Comparison of ENCODE assay signal across 8 cellular contexts in the genomic region with DNA sequence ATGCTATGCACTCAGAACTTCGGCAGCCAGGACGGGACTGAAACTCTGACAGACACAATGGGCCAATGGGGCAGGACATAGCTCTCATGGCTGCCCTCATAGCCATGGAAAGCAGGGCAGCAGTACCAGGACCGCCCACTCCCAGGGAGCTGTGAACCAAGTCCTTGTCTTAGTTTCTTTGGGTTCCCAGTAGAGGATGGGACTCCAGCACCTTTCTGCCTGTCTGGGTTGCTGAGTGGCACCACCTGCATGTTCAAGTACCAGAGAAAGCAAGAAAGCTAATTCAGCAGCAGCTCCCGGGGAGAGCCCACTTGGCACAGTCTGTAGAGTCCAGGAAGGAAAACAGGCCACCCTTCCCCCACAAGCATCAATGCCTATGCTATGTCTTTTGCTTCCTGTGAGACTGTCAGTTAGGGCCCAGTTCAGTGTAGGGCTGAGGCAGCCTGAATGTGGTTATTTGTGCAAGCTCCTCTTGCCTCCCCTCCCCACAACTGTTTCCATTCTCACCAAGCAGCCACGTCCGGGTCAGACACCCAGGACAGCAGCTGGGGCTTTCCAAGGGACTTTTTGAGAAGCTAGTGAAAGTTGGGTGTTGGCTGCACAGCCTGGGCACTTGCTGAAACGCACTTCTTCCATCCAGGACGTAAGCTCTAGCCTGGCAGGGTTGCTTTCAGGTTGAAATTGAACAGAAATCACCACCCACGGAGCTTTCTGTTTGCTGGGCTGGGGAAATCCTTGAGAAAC. TPM values are rescaled to one million over a fixed set of nuclear protein-coding genes. Genes with fewer than 3 reads are reported as not detected.
A peak's percentile ranks its signal among the peaks of the same experiment; 100 is the strongest.
DNase-seq lines count a peak whose midpoint lies in the region; ATAC-seq and TF ChIP-seq lines count a peak whose summit lies in the region.

No MANE protein-coding gene starts in this region.

- H3K9ac ChIP-seq in BLaER1, result peak overlapping the region; percentile 91

- H3K27ac ChIP-seq in BLaER1 (peak overlapping the region; percentile 100), gastroesophageal sphincter (no peak overlapping the region)

- intact Hi-C loops in Caco-2 (cut with micrococcal nuclease; ENCODE audit: unreplicated experiment), result no loop called here

- H3K4me1 Mint-ChIP-seq in Caco-2 (ENCODE audit: low read depth, unreplicated experiment), result no peaks in the 10 kb centered on the region

- H3K9me3 ChIP-seq in BLaER1, result no peaks in the 10 kb centered on the region
- no peaks in the 10 kb centered on the region for H3K9me3 ChIP-seq in gastroesophageal sphincter
- H3K9me3 ChIP-seq in Caco-2, result no peaks in the 10 kb centered on the region

- POLR2A ChIA-PET in Caco-2 (lab: Charles Lee), result interaction anchor here (0.6 to 1.2 kb wide), 3 partner anchors 8 to 73 kb away, joined by 4 to 5 read pairs (median 4); partner anchors contain the start of genes RNF43 and SUPT4H1

- H4K20me1 ChIP-seq in BLaER1, result peaks cover 25% of the 10 kb centered on the region

- H3K27me3 ChIP-seq in BLaER1, result no peaks in the 10 kb centered on the region
- H3K27me3 ChIP-seq in gastroesophageal sphincter, result no peaks in the 10 kb centered on the region
- H3K27me3 ChIP-seq in Caco-2 (replicated peaks; ENCODE audit: control insufficient read depth, insufficient read depth, low read length), result no peaks in the 10 kb centered on the region

- H3K4me1 ChIP-seq in BLaER1, result peaks cover 97% of the 10 kb centered on the region
- H3K4me1 ChIP-seq in gastroesophageal sphincter, result peaks cover 0 to 17% (median 0%) of the 10 kb centered on the region in 3 donors
- peaks cover 2% of the 10 kb centered on the region; the same call in 1 of the 2 replicates for H3K4me1 ChIP-seq in Caco-2

- H3K36me3 Mint-ChIP-seq in Caco-2 (ENCODE audit: insufficient read depth, unreplicated experiment), result peaks cover 94% of the 10 kb centered on the region

- BruUV-seq in Caco-2 (replicated peaks; lab: Mats Ljungman, UMichigan), result no TSS peak

- H3K4me3 ChIP-seq in BLaER1 (peak overlapping the region; percentile 65), gastroesophageal sphincter (no peak overlapping the region), Caco-2 (ENCODE audit: low read depth, low read length) (no peak overlapping the region)

- CTCF ChIA-PET in Caco-2 (lab: Charles Lee), result interaction anchor here (1.1 to 1.4 kb wide), 2 partner anchors 27 to 73 kb away, joined by 5 read pairs; partner anchors contain the start of gene RNF43

- no peak for TF ChIP-seq POLR2A in gastroesophageal sphincter (IDR thresholded peaks at IDR 0.05)

- H3K36me3 ChIP-seq in BLaER1 (peaks cover 71% of the 10 kb centered on the region), gastroesophageal sphincter (peaks cover 0 to 61% of the 10 kb centered on the region in 2 donors), Caco-2 (ENCODE audit: control insufficient read depth, insufficient read depth, low read length) (peaks cover 9% of the 10 kb centered on the region)

- TF ChIP-seq CTCF in gastroesophageal sphincter (IDR thresholded peaks at IDR 0.05), result no peak
- TF ChIP-seq CTCF in Caco-2 (IDR thresholded peaks at IDR 0.05; ENCODE audit: insufficient read depth in 1 of 2, low read depth in 1 of 2, low read length in 1 of 2, severe bottlenecking in 1 of 2, unreplicated experiment in 1 of 2), result no peak

- WGBS in gastroesophageal sphincter (ENCODE audit: low coverage in 1 of 2), 2 donors, result 10% methylated on average over 5 of the region's 9 CpGs; no CpG with 5 or more reads in 1 of the 2 donors

- no peak overlapping the region for H3K4me3 Mint-ChIP-seq in Caco-2 (ENCODE audit: unreplicated experiment)

- no peak overlapping the region for H3K27ac Mint-ChIP-seq in Caco-2 (ENCODE audit: unreplicated experiment)

- H3K4me2 ChIP-seq in BLaER1, result peak overlapping the region; percentile 96

- peak; percentile 93 for DNase-seq in activated CD4-positive, alpha-beta T cell treated with anti-CD3 and anti-CD28 coated beads for 48 hours
- peak; percentile 77 to 78 for DNase-seq in stimulated activated CD8-positive, alpha-beta memory T cell treated with anti-CD3 and anti-CD28 coated beads, Interleukin-2, amount 100 ng/mL, for 1 hour (ENCODE audit: low read depth in 2 of 2)
- DNase-seq in NCI-H1694 treated with DMSO at 0.1 percent for 48 hours (lab: John Stamatoyannopoulos, UW) (no peak), Caco-2 (no peak)

- TF ChIP-seq EP300 in gastroesophageal sphincter (IDR thresholded peaks at IDR 0.05), result no peak

- H3K9me3 Mint-ChIP-seq in Caco-2 (ENCODE audit: unreplicated experiment), result no peaks in the 10 kb centered on the region

- H3K27me3 Mint-ChIP-seq in Caco-2 (ENCODE audit: insufficient read depth, unreplicated experiment), result no peaks in the 10 kb centered on the region

- ATAC-seq in GM19455 (IDR thresholded peaks at IDR 0.05; ENCODE audit: unreplicated experiment), result peak; percentile 79
- peak; percentile 79 for ATAC-seq in HG03571 (IDR thresholded peaks at IDR 0.05; ENCODE audit: unreplicated experiment)
- peak; percentile 18 for ATAC-seq in gastroesophageal sphincter

RNA-seq across cellular contexts. Expression of gene SUPT4H1, which starts 7.8 kb away (rescaled TPM):
- total RNA-seq in gastroesophageal sphincter (10 to 100 TPM; 40.1 to 55.4 (median 45.1) TPM), Caco-2 (2022) (70.9 and 71.4 TPM in 2 replicates)

RNA-seq across cellular contexts. Expression of gene TSPOAP1, which starts 15.6 kb away (rescaled TPM):
- total RNA-seq in gastroesophageal sphincter (10 to 100 TPM in 3 of 4 donors, 1 to 10 TPM in 1; 7.4 to 44.8 (median 23.0) TPM), Caco-2 (2022) (6.0 and 7.4 TPM in 2 replicates)

Comparison
In these comparisons a context has a peak if more than half of its experiments do, and no peak if none do; other contexts are left out.
1. ATAC-seq: peak in every context shown above with its lines; median percentile 79 in GM19455; 79 in HG03571; 18 in gastroesophageal sphincter.
2. DNase-seq: peak in activated CD4-positive, alpha-beta T cell treated with anti-CD3 and anti-CD28 coated beads for 48 hours (single experiment) and stimulated activated CD8-positive, alpha-beta memory T cell treated with anti-CD3 and anti-CD28 coated beads, Interleukin-2, amount 100 ng/mL, for 1 hour (2 of 2); none in NCI-H1694 treated with DMSO at 0.1 percent for 48 hours (single experiment) and Caco-2 (0 of 2).